ENCODE assay signal across 19 cellular contexts in the genomic region with DNA sequence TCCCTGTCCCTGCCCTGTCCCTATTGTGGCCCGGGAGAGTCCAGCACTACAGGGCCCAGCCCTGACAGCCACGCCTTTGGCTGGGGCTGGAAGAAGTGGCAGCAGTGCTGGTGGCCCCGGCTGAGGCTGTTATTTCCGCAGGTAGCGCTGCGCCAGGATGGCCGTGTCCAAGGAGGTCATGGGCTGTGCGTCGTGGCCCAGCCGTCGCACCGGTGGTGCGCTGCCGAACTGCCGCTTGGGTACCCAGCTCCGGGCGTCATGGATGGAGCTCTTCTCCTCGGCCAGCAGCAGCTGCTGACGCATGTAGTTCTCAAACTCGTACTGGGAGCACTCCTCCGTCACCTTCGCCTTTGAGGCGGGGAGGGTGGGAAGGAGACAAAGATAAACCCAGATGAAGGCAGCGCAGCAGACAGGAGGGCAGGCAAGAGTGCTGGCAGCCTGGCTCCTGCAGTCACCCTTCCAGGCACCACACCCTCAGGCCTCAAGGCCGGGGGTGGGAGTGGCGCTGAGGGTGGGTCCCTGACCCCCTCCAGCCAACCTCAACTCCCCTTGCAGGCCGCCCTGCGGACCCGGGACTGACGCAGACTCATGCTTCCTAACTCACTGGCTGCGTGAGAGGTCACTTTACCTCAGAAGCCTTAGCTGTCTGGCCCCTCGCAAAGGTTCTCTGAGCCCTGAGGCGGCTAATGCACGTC. TPM values are rescaled to one million over a fixed set of nuclear protein-coding genes. Genes with fewer than 3 reads are reported as not detected.
A peak's percentile ranks its signal among the peaks of the same experiment; 100 is the strongest.
DNase-seq lines count a peak whose midpoint lies in the region; ATAC-seq, FAIRE-seq and TF ChIP-seq lines count a peak whose summit lies in the region.
"Had no signal": no experiment of that assay in that cellular context is flagged by ENCODE, and none has a peak within 500 bp of the region (broad histone marks: within the 10 kb centered on the region; RNA-seq: fewer than 3 reads in every experiment).

No MANE protein-coding gene starts in this region.

- 88% methylated on average over 34 of the region's 34 CpGs for WGBS in K562 (ENCODE audit: insufficient coverage, low coverage, missing lambda C conversion rate)
- WGBS in spleen, 5 donors = 76 to 91% (median 85%) methylated on average over 11 to 34 of the region's 34 CpGs

- H3K27ac Mint-ChIP-seq in osteocyte (ENCODE audit: unreplicated experiment) = no peak overlapping the region

- peaks cover 0 to 44% (median 0%) of the 10 kb centered on the region in 11 experiments; a peak in 6 of 22 replicates for H4K20me1 ChIP-seq in BLaER1 treated with 17β-estradiol and CSF1 and Interleukin-3, amounts not matched to agents 10 nM and 100 nM
- H4K20me1 ChIP-seq in K562 (replicated peaks; ENCODE audit: control insufficient read depth, insufficient read depth, low read length) = peaks cover 4% of the 10 kb centered on the region; the same call in 1 of the 2 replicates

- peaks cover 17 to 66% (median 38%) of the 10 kb centered on the region in 11 experiments for H3K36me3 ChIP-seq in BLaER1 treated with 17β-estradiol and CSF1 and Interleukin-3, amounts not matched to agents 10 nM and 100 nM
- H3K36me3 ChIP-seq in NT2/D1 (ENCODE audit: insufficient read depth, insufficient read length, low read length) = peaks cover 75% of the 10 kb centered on the region
- peaks cover 70% of the 10 kb centered on the region; the same call in 2 of the 3 replicates for H3K36me3 ChIP-seq in K562 (ENCODE audit: control insufficient read depth, insufficient read depth, low read length)
- peaks cover 3 to 82% (median 53%) of the 10 kb centered on the region in 6 donors for H3K36me3 ChIP-seq in spleen

- no peaks in the 10 kb centered on the region for H3K9me3 ChIP-seq in BLaER1 treated with 17β-estradiol and CSF1 and Interleukin-3, amounts not matched to agents 10 nM and 100 nM (replicated peaks in 1 of 11)
- H3K9me3 ChIP-seq in NT2/D1 (ENCODE audit: insufficient read depth, low read length) = no peaks in the 10 kb centered on the region
- no peaks in the 10 kb centered on the region for H3K9me3 ChIP-seq in K562 (replicated peaks; ENCODE audit: control insufficient read depth, insufficient read depth, low read depth, low read length)
- no peaks in the 10 kb centered on the region for H3K9me3 ChIP-seq in spleen
- H3K9me3 ChIP-seq: A549, HAP-1 had no signal

- no peak for FAIRE-seq in K562 (lab: Jason Lieb, UNC)
- FAIRE-seq: A549 had no signal

- peaks cover 54 to 76% (median 62%) of the 10 kb centered on the region in 10 experiments for H3K4me1 ChIP-seq in BLaER1 treated with 17β-estradiol and CSF1 and Interleukin-3, amounts not matched to agents 10 nM and 100 nM
- H3K4me1 ChIP-seq in NT2/D1 (ENCODE audit: insufficient read depth, insufficient read length) = peaks cover 14% of the 10 kb centered on the region
- peaks cover 0 to 40% of the 10 kb centered on the region in 2 experiments; a peak in 3 of 5 replicates for H3K4me1 ChIP-seq in K562 (replicated peaks in 1 of 2; ENCODE audit: control insufficient read depth in 2 of 2, insufficient read depth in 2 of 2, low read length in 2 of 2)
- peaks cover 29 to 78% (median 60%) of the 10 kb centered on the region in 6 donors for H3K4me1 ChIP-seq in spleen
- H3K4me1 ChIP-seq: HAP-1 had no signal

- H3K27me3 Mint-ChIP-seq in osteocyte (ENCODE audit: unreplicated experiment) = no peaks in the 10 kb centered on the region
- H3K27me3 Mint-ChIP-seq: CD8-positive, alpha-beta memory T cell had no signal

- H3K4me1 Mint-ChIP-seq in osteocyte (ENCODE audit: unreplicated experiment) = peaks cover 20% of the 10 kb centered on the region

- TF ChIP-seq POLR2A in K562 (conservative IDR thresholded peaks at IDR 0.05) (no peak), spleen (IDR thresholded peaks at IDR 0.05) (no peak)

- no peak overlapping the region for H3K4me3 Mint-ChIP-seq in osteocyte (ENCODE audit: unreplicated experiment)
- H3K4me3 Mint-ChIP-seq: CD14-positive monocyte; CD8-positive, alpha-beta memory T cell had no signal

- peaks cover 26% of the 10 kb centered on the region for H3K36me3 Mint-ChIP-seq in osteocyte (ENCODE audit: unreplicated experiment)

- H3K27ac ChIP-seq in BLaER1 treated with 17β-estradiol and CSF1 and Interleukin-3, amounts not matched to agents 10 nM and 100 nM = peak overlapping the region in 4 of 11 experiments; percentile 9 to 78 (median 67); a peak in 7 of 22 replicates
- H3K27ac ChIP-seq in K562 (ENCODE audit: extremely low read depth, low read depth, low read length) = no peak overlapping the region
- H3K27ac ChIP-seq in spleen = peak overlapping the region in 5 of 8 donors; percentile 46 to 67 (median 56)

- H3K9me1 ChIP-seq in K562 (ENCODE audit: control insufficient read depth, insufficient read depth, low read length) = peaks cover 5% of the 10 kb centered on the region

- no peak for TF ChIP-seq EP300 in K562 (IDR thresholded peaks at IDR 0.05; ENCODE audit: low read length)

- in situ Hi-C loops in K562 (cut with MboI) = no loop called here

- TF ChIP-seq CTCF in K562 (IDR thresholded peaks at IDR 0.05 in 2 of 3, conservative IDR thresholded peaks at IDR 0.05 in 1 of 3; ENCODE audit: insufficient read depth in 2 of 3, low read depth in 1 of 3, low read length in 3 of 3) (no peak), spleen (IDR thresholded peaks at IDR 0.05 in 8 of 11, conservative IDR thresholded peaks at IDR 0.05 in 3 of 11) (no peak), osteocyte (IDR thresholded peaks at IDR 0.05) (no peak)

- H3K9me3 Mint-ChIP-seq in osteocyte (ENCODE audit: unreplicated experiment) = no peaks in the 10 kb centered on the region
- H3K9me3 Mint-ChIP-seq: CD8-positive, alpha-beta memory T cell had no signal

- CTCF ChIA-PET in K562 (lab: Yijun Ruan, JAX; ENCODE audit: low intra/inter-chr PET ratio) = interaction anchor here (2.5 kb wide), 1 partner anchor 79 kb away, joined by 27 read pairs; no protein-coding TSS in a partner anchor

- no peak overlapping the region for H3K4me2 ChIP-seq in BLaER1 treated with 17β-estradiol and CSF1 and Interleukin-3, amounts not matched to agents 10 nM and 100 nM
- no peak overlapping the region for H3K4me2 ChIP-seq in K562 (ENCODE audit: insufficient read depth, low read length)
- H3K4me2 ChIP-seq: A549 had no signal

- TF ChIP-seq RAD21 in K562 (CRISPR knock-in tag; conservative IDR thresholded peaks at IDR 0.05 in 1 of 2, IDR thresholded peaks at IDR 0.05 in 1 of 2) = no peak

- no peaks in the 10 kb centered on the region for H3K79me2 ChIP-seq in K562 (ENCODE audit: control insufficient read depth, insufficient read depth, low read length)

- intact Hi-C loops in K562 (cut with micrococcal nuclease) (loop anchor here (1.0 kb wide), 1 partner anchor 79 kb away; no protein-coding TSS in a partner anchor), spleen (cut with DNase I; ENCODE audit: low total_unique reads) (loop anchor here (10.0 kb wide), 1 partner anchor 73 kb away; no protein-coding TSS in a partner anchor)

- peak overlapping the region in 7 of 11 experiments; percentile 4 to 68 (median 62); a peak in 6 of 22 replicates for H3K9ac ChIP-seq in BLaER1 treated with 17β-estradiol and CSF1 and Interleukin-3, amounts not matched to agents 10 nM and 100 nM
- peak overlapping the region; percentile 3 for H3K9ac ChIP-seq in NT2/D1 (ENCODE audit: insufficient read length, low read depth)
- peak overlapping the region in 1 of 2 experiments; percentile 53; a peak in 2 of 4 replicates for H3K9ac ChIP-seq in K562 (ENCODE audit: insufficient read depth in 1 of 2, low read depth in 2 of 2, low read length in 2 of 2)

- ATAC-seq in K562 = no peak

- H3K27me3 ChIP-seq in BLaER1 treated with 17β-estradiol and CSF1 and Interleukin-3, amounts not matched to agents 10 nM and 100 nM = no peaks in the 10 kb centered on the region
- H3K27me3 ChIP-seq in NT2/D1 (ENCODE audit: insufficient read depth, insufficient read length) (no peaks in the 10 kb centered on the region), K562 (ENCODE audit: control insufficient read depth in 2 of 2, insufficient read depth in 2 of 2, low read length in 2 of 2) (no peaks in the 10 kb centered on the region), spleen (replicated peaks in 1 of 7) (no peaks in the 10 kb centered on the region)

- DNase-seq in NT2/D1 (ENCODE audit: low read depth, low spot score) (no peak), K562 (ENCODE audit: extremely low read depth in 1 of 4, low spot score in 3 of 4) (no peak), spleen (peak; percentile 77), osteocyte (ENCODE audit: extremely low spot score, unreplicated experiment) (no peak), cerebellum (ENCODE audit: low spot score) (no peak), RPMI8226 (no peak)
- DNase-seq: DMS 273 treated with DMSO at 0.1 percent for 48 hours; DMS79; EL; KBM-7; NCI-H2029; NCI-H446 treated with DMSO at 0.1 percent for 48 hours; NK-92 treated with Interleukin-12 subunit alpha and Interleukin-12 subunit beta, amount 100 ng/mL, for 24 hours; SHP77 treated with DMSO at 0.1 percent for 48 hours had no signal

- no TSS peak for BruUV-seq in K562 (replicated peaks; lab: Mats Ljungman, UMichigan)

- H2AFZ ChIP-seq in K562 (ENCODE audit: low read depth, low read length) = no peak overlapping the region

- POLR2A ChIA-PET in K562 (lab: Yijun Ruan, JAX) = interaction anchor here (0.6 to 2.0 kb wide), 7 partner anchors 10 to 482 kb away, joined by 3 to 10 read pairs (median 5); no protein-coding TSS in a partner anchor

- H3K4me3 ChIP-seq in BLaER1 treated with 17β-estradiol and CSF1 and Interleukin-3, amounts not matched to agents 10 nM and 100 nM = no peak overlapping the region
- H3K4me3 ChIP-seq in NT2/D1 (ENCODE audit: insufficient read length, low read depth) (no peak overlapping the region), K562 (no peak overlapping the region), spleen (no peak overlapping the region)
- H3K4me3 ChIP-seq: A549, HAP-1 had no signal

RNA-seq across cellular contexts. Expression of a gene that starts 18.3 kb away (rescaled TPM):
- total RNA-seq in K562 (2011; cell fraction: chromatin; rRNA removed; ENCODE audit: low replicate concordance) = 1.1 and 4.4 TPM in 2 replicates
- 19.2 and 19.5 TPM in 2 replicates for total RNA-seq in K562 (2011; cell fraction: nucleolus; rRNA removed)
- 6.2 and 6.6 TPM in 2 replicates for total RNA-seq in K562 (2011; cell fraction: nucleoplasm; rRNA removed)
- total RNA-seq in K562 (2014; rRNA removed) (61.5 and 65.7 TPM in 2 replicates), K562 (2014; rRNA removed; fragmentation: Illumina TruSeq; extraction: Trizol) (0.29 and 0.44 TPM in 2 replicates), K562 (2015; rRNA removed; fragmentation: Illumina TruSeq; extraction: Trizol) (4.6 and 5.9 TPM in 2 replicates), K562 (2021) (27.2 and 27.8 TPM in 2 replicates), spleen (10 to 100 TPM; 31.1 to 77.4 (median 43.7) TPM), osteocyte (113 and 115 TPM in 2 replicates), cerebellum (5.1 TPM)
- polyA plus RNA-seq in K562 (2011; rRNA removed) (2.4 and 5.3 TPM in 2 replicates), K562 (2014; fragmentation: Illumina TruSeq; extraction: Trizol) (0.68 and 2.1 TPM in 2 replicates), K562 (2014; fragmentation: Nextera tagmentation; extraction: Ambion mirVana) (under 1 TPM; 0.08 to 0.13 TPM), K562 (2014; rRNA removed) (39.1 and 41.3 TPM in 2 replicates), spleen (10 to 100 TPM; 17.2 to 45.1 (median 37.4) TPM)
- 12.0 and 70.7 TPM in 2 replicates for polyA plus RNA-seq in K562 (2011; cell fraction: cytosol; rRNA removed)
- polyA plus RNA-seq in K562 (2011; cell fraction: nucleus; rRNA removed) = 4.3 and 9.6 TPM in 2 replicates
- polyA plus RNA-seq in K562 (2012) = 22.6 and 37.3 TPM in 2 replicates
- 0.36 TPM in 1 of 2 replicates, not detected in the other for polyA minus RNA-seq in K562 (2011; rRNA and poly(A)+ RNA removed)
- polyA minus RNA-seq in K562 (2011; cell fraction: cytosol; rRNA and poly(A)+ RNA removed) = 6.1 and 7.3 TPM in 2 replicates
- polyA minus RNA-seq in K562 (2011; cell fraction: nucleus; rRNA and poly(A)+ RNA removed) = 2.0 and 2.2 TPM in 2 replicates

RNA-seq across cellular contexts. Expression of a gene that starts 35.6 kb away (rescaled TPM):
- 21.5 and 49.5 TPM in 2 replicates for total RNA-seq in K562 (2011; cell fraction: chromatin; rRNA removed; ENCODE audit: low replicate concordance)
- total RNA-seq in K562 (2011; cell fraction: nucleolus; rRNA removed) = 24.7 and 26.5 TPM in 2 replicates
- total RNA-seq in K562 (2011; cell fraction: nucleoplasm; rRNA removed) = 18.4 and 19.1 TPM in 2 replicates
- total RNA-seq in K562 (2014; rRNA removed) (1.4 and 3.0 TPM in 2 replicates), K562 (2014; rRNA removed; fragmentation: Illumina TruSeq; extraction: Trizol) (0.89 and 1.1 TPM in 2 replicates), K562 (2015; rRNA removed; fragmentation: Illumina TruSeq; extraction: Trizol) (1.7 and 1.8 TPM in 2 replicates), K562 (2021) (3.0 and 4.3 TPM in 2 replicates), spleen (1 to 10 TPM; 1.7 to 9.4 (median 7.2) TPM), osteocyte (5.1 and 6.4 TPM in 2 replicates), cerebellum (5.4 TPM)
- polyA plus RNA-seq in K562 (2011; rRNA removed) (2.7 and 5.6 TPM in 2 replicates), K562 (2014; fragmentation: Illumina TruSeq; extraction: Trizol) (3.0 and 4.5 TPM in 2 replicates), K562 (2014; fragmentation: Nextera tagmentation; extraction: Ambion mirVana) (under 1 TPM; 0.01 to 0.07 TPM), K562 (2014; rRNA removed) (3.3 and 4.7 TPM in 2 replicates), spleen (1 to 10 TPM; 1.7 to 5.1 (median 1.9) TPM)
- polyA plus RNA-seq in K562 (2011; cell fraction: cytosol; rRNA removed) = 2.1 and 2.6 TPM in 2 replicates
- polyA plus RNA-seq in K562 (2011; cell fraction: nucleus; rRNA removed) = 26.0 and 26.6 TPM in 2 replicates
- polyA plus RNA-seq in K562 (2012) = 4.1 and 6.9 TPM in 2 replicates
- polyA minus RNA-seq in K562 (2011; rRNA and poly(A)+ RNA removed) = 1.6 and 2.3 TPM in 2 replicates
- polyA minus RNA-seq in K562 (2011; cell fraction: cytosol; rRNA and poly(A)+ RNA removed) = 1.9 and 2.2 TPM in 2 replicates
- 8.5 and 15.1 TPM in 2 replicates for polyA minus RNA-seq in K562 (2011; cell fraction: nucleus; rRNA and poly(A)+ RNA removed)
- polyA plus RNA-seq: CD14-positive monocyte; CD8-positive, alpha-beta memory T cell had no signal

RNA-seq across cellular contexts. Expression of a gene that starts 44.0 kb away (rescaled TPM):
- total RNA-seq in K562 (2011; cell fraction: chromatin; rRNA removed; ENCODE audit: low replicate concordance) = 24.8 and 55.6 TPM in 2 replicates
- total RNA-seq in K562 (2011; cell fraction: nucleolus; rRNA removed) = 29.2 and 31.0 TPM in 2 replicates
- 30.9 and 40.1 TPM in 2 replicates for total RNA-seq in K562 (2011; cell fraction: nucleoplasm; rRNA removed)
- total RNA-seq in K562 (2014; rRNA removed) (39.1 and 55.1 TPM in 2 replicates), K562 (2014; rRNA removed; fragmentation: Illumina TruSeq; extraction: Trizol) (18.5 and 22.8 TPM in 2 replicates), K562 (2015; rRNA removed; fragmentation: Illumina TruSeq; extraction: Trizol) (27.1 and 27.6 TPM in 2 replicates), K562 (2021) (90.1 and 94.3 TPM in 2 replicates), spleen (10 to 100 TPM; 43.3 to 79.2 (median 55.3) TPM), osteocyte (42.0 and 45.0 TPM in 2 replicates), cerebellum (12.2 TPM)
- polyA plus RNA-seq in K562 (2011; rRNA removed) (57.8 and 73.8 TPM in 2 replicates), K562 (2014; fragmentation: Illumina TruSeq; extraction: Trizol) (62.9 and 78.0 TPM in 2 replicates), K562 (2014; fragmentation: Nextera tagmentation; extraction: Ambion mirVana) (1 to 10 TPM in 1 of 2 experiments, under 1 TPM in 1; 0.69 to 1.7 TPM), K562 (2014; rRNA removed) (59.0 and 63.1 TPM in 2 replicates), spleen (10 to 100 TPM; 13.7 to 37.4 (median 14.8) TPM)
- 46.1 and 62.2 TPM in 2 replicates for polyA plus RNA-seq in K562 (2011; cell fraction: cytosol; rRNA removed)
- 37.6 and 46.3 TPM in 2 replicates for polyA plus RNA-seq in K562 (2011; cell fraction: nucleus; rRNA removed)
- 62.9 and 132 TPM in 2 replicates for polyA plus RNA-seq in K562 (2012)
- 49.4 and 58.5 TPM in 2 replicates for polyA minus RNA-seq in K562 (2011; rRNA and poly(A)+ RNA removed)
- polyA minus RNA-seq in K562 (2011; cell fraction: cytosol; rRNA and poly(A)+ RNA removed) = 25.9 and 28.4 TPM in 2 replicates
- 9.8 and 13.2 TPM in 2 replicates for polyA minus RNA-seq in K562 (2011; cell fraction: nucleus; rRNA and poly(A)+ RNA removed)

RNA-seq across cellular contexts. Expression of a gene that starts 55.9 kb away (rescaled TPM):
- total RNA-seq in K562 (2011; cell fraction: chromatin; rRNA removed; ENCODE audit: low replicate concordance) = 20.5 and 63.8 TPM in 2 replicates
- total RNA-seq in K562 (2011; cell fraction: nucleolus; rRNA removed) = 55.5 and 59.9 TPM in 2 replicates
- 40.9 and 45.8 TPM in 2 replicates for total RNA-seq in K562 (2011; cell fraction: nucleoplasm; rRNA removed)
- total RNA-seq in K562 (2014; rRNA removed) (68.9 and 94.6 TPM in 2 replicates), K562 (2014; rRNA removed; fragmentation: Illumina TruSeq; extraction: Trizol) (9.8 and 13.2 TPM in 2 replicates), K562 (2015; rRNA removed; fragmentation: Illumina TruSeq; extraction: Trizol) (21.8 and 23.3 TPM in 2 replicates), K562 (2021) (85.7 and 88.0 TPM in 2 replicates), spleen (10 to 100 TPM; 42.9 to 62.2 (median 49.0) TPM), osteocyte (46.5 and 48.2 TPM in 2 replicates), cerebellum (3.5 TPM)
- polyA plus RNA-seq in K562 (2011; rRNA removed) (91.4 and 95.2 TPM in 2 replicates), K562 (2014; fragmentation: Illumina TruSeq; extraction: Trizol) (122 and 153 TPM in 2 replicates), K562 (2014; fragmentation: Nextera tagmentation; extraction: Ambion mirVana) (10 to 100 TPM; 34.8 to 56.9 TPM), K562 (2014; rRNA removed) (146 and 168 TPM in 2 replicates), spleen (10 to 100 TPM; 65.1 to 87.6 (median 86.6) TPM)
- 111 and 190 TPM in 2 replicates for polyA plus RNA-seq in K562 (2011; cell fraction: cytosol; rRNA removed)
- 44.9 and 48.3 TPM in 2 replicates for polyA plus RNA-seq in K562 (2011; cell fraction: nucleus; rRNA removed)
- polyA plus RNA-seq in K562 (2012) = 91.2 and 105 TPM in 2 replicates
- 26.2 and 41.8 TPM in 2 replicates for polyA minus RNA-seq in K562 (2011; rRNA and poly(A)+ RNA removed)
- 26.6 and 38.0 TPM in 2 replicates for polyA minus RNA-seq in K562 (2011; cell fraction: cytosol; rRNA and poly(A)+ RNA removed)
- polyA minus RNA-seq in K562 (2011; cell fraction: nucleus; rRNA and poly(A)+ RNA removed) = 17.1 and 23.5 TPM in 2 replicates
